Comparison of ENCODE assay signal across 9 cellular contexts in the genomic region with DNA sequence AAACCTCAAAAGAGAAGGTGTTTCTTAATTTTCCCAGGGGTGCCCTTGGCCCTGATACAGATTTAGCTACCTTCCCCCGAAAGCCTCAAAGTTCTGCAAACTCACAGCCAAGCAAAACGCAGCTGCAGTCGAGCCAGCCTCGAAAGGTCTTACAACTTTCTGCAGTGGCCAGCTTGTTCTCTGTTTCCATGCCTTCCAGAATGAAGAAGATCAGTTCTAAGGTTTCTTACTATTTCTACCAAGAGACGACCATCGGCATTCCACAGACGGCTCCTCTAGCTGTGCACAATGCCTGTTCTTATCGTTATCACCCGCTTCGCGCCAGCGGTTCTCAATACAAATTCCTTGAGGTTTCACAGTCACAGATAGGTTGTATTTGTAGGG. TPM values are rescaled to one million over a fixed set of nuclear protein-coding genes. Genes with fewer than 3 reads are reported as not detected.
DNase-seq lines count a peak whose midpoint lies in the region; ATAC-seq, FAIRE-seq and TF ChIP-seq lines count a peak whose summit lies in the region.
"Had no signal": no experiment of that assay in that cellular context is flagged by ENCODE, and none has a peak within 500 bp of the region (broad histone marks: within the 10 kb centered on the region; RNA-seq: fewer than 3 reads in every experiment).

No MANE protein-coding gene starts in this region.

- H3K36me3 Mint-ChIP-seq in activated naive CD8-positive, alpha-beta T cell, result no peaks in the 10 kb centered on the region

- no peaks in the 10 kb centered on the region for H3K9me3 Mint-ChIP-seq in activated naive CD8-positive, alpha-beta T cell (ENCODE audit: low read depth)

- H3K36me3 ChIP-seq in heart left ventricle (no peaks in the 10 kb centered on the region), subcutaneous abdominal adipose tissue (ENCODE audit: control insufficient read depth in 5 of 5, insufficient read depth in 5 of 5, low read length in 5 of 5) (no peaks in the 10 kb centered on the region), pancreas (no peaks in the 10 kb centered on the region)

- H3K27ac ChIP-seq in heart left ventricle, result no peak overlapping the region
- H3K27ac ChIP-seq in right cardiac atrium (ENCODE audit: low read length), result no peak overlapping the region
- H3K27ac ChIP-seq in subcutaneous abdominal adipose tissue (ENCODE audit: low read depth, low read length), result no peak overlapping the region
- no peak overlapping the region for H3K27ac ChIP-seq in pancreas

- H3K4me3 Mint-ChIP-seq in activated naive CD8-positive, alpha-beta T cell, result peak overlapping the region; percentile 78

- H3K27me3 ChIP-seq in heart left ventricle (peaks cover 0 to 4% (median 0%) of the 10 kb centered on the region in 9 donors), right cardiac atrium (ENCODE audit: control insufficient read depth, insufficient read depth) (no peaks in the 10 kb centered on the region), subcutaneous abdominal adipose tissue (ENCODE audit: control insufficient read depth in 5 of 5, insufficient read depth in 4 of 5, low read length in 5 of 5) (peaks cover 0 to 2% (median 0%) of the 10 kb centered on the region in 5 donors), pancreas (no peaks in the 10 kb centered on the region)

- no peak for TF ChIP-seq POLR2A in heart left ventricle (IDR thresholded peaks at IDR 0.05)

- peak overlapping the region in 1 of 5 donors; percentile 34 for H3K9ac ChIP-seq in subcutaneous abdominal adipose tissue (ENCODE audit: low read length in 5 of 5)

- no peak for DNase-seq in heart left ventricle
- DNase-seq in right cardiac atrium, result no peak
- DNase-seq in pancreas, result no peak
- DNase-seq in stimulated activated CD4-positive, alpha-beta T cell treated with anti-CD3 and anti-CD28 coated beads, Interleukin-2, amount 100 ng/mL, for 24 hours, result no peak
- DNase-seq in glomerular visceral epithelial cell (ENCODE audit: extremely low spot score), result no peak

- H3K9me3 ChIP-seq in heart left ventricle, result no peaks in the 10 kb centered on the region
- H3K9me3 ChIP-seq in right cardiac atrium (ENCODE audit: control insufficient read depth, low read length), result no peaks in the 10 kb centered on the region
- H3K9me3 ChIP-seq in subcutaneous abdominal adipose tissue (ENCODE audit: control insufficient read depth in 5 of 5, low read length in 5 of 5), result no peaks in the 10 kb centered on the region
- H3K9me3 ChIP-seq in pancreas, result no peaks in the 10 kb centered on the region

- H3K4me1 ChIP-seq in heart left ventricle, result peaks cover 0 to 62% (median 2%) of the 10 kb centered on the region in 12 donors
- H3K4me1 ChIP-seq in right cardiac atrium (ENCODE audit: control insufficient read depth, insufficient read depth, low read length), result no peaks in the 10 kb centered on the region
- peaks cover 2 to 34% (median 11%) of the 10 kb centered on the region in 5 donors for H3K4me1 ChIP-seq in subcutaneous abdominal adipose tissue (ENCODE audit: control insufficient read depth in 5 of 5, insufficient read depth in 5 of 5, low read length in 5 of 5)
- no peaks in the 10 kb centered on the region for H3K4me1 ChIP-seq in pancreas

- no peaks in the 10 kb centered on the region for H3K27me3 Mint-ChIP-seq in activated naive CD8-positive, alpha-beta T cell

- H3K4me1 Mint-ChIP-seq in activated naive CD8-positive, alpha-beta T cell (ENCODE audit: low read depth), result peaks cover 56% of the 10 kb centered on the region

- intact Hi-C loops in heart left ventricle (cut with DNase I), result no loop called here
- intact Hi-C loops in right cardiac atrium (cut with DNase I), result no loop called here
- intact Hi-C loops in pancreas (cut with DNase I), result no loop called here

- TF ChIP-seq CTCF in heart left ventricle (IDR thresholded peaks at IDR 0.05) (no peak), pancreas (IDR thresholded peaks at IDR 0.05) (no peak)

- no peak for FAIRE-seq in pancreas (lab: Jason Lieb, UNC)
- FAIRE-seq: G401.6 had no signal

- WGBS in heart left ventricle, 4 donors, result 33 to 49% (median 41%) methylated on average over 12 of the region's 12 CpGs
- 40% methylated on average over 12 of the region's 12 CpGs for WGBS in right cardiac atrium
- WGBS in pancreas, 2 donors, result 45 to 54% methylated on average over 12 of the region's 12 CpGs

- H3K27ac Mint-ChIP-seq in activated naive CD8-positive, alpha-beta T cell, result peak overlapping the region; percentile 62

- ATAC-seq in heart left ventricle (no peak), right cardiac atrium (no peak), HG03045 (IDR thresholded peaks at IDR 0.05; ENCODE audit: unreplicated experiment) (peak; percentile 20), pancreas (no peak)

- H3K4me3 ChIP-seq in heart left ventricle (peak overlapping the region in 10 of 12 donors; percentile 9 to 38 (median 26)), right cardiac atrium (ENCODE audit: low read length) (no peak overlapping the region), subcutaneous abdominal adipose tissue (ENCODE audit: low read depth in 1 of 5, low read length in 5 of 5) (peak overlapping the region in 3 of 5 donors; percentile 32 to 51 (median 49)), pancreas (no peak overlapping the region)

RNA-seq across cellular contexts. Expression of gene CCR6, which starts 28.5 kb away (rescaled TPM):
- under 1 TPM in 1 of 9 donors, not detected in 8; 0.23 TPM for total RNA-seq in heart left ventricle
- not detected for polyA plus RNA-seq in heart left ventricle
- total RNA-seq in right cardiac atrium, result not detected
- polyA plus RNA-seq in right cardiac atrium, result not detected
- total RNA-seq in pancreas, result under 1 TPM in 1 of 6 donors, not detected in 5; 0.31 TPM
- under 1 TPM; 0.08 to 0.21 TPM for polyA plus RNA-seq in pancreas

Comparison
In these comparisons a context has a peak if more than half of its experiments do, and no peak if none do; other contexts are left out.
1. H3K4me3 ChIP-seq: peak in heart left ventricle (10 of 12) and subcutaneous abdominal adipose tissue (3 of 5); none in right cardiac atrium (single experiment) and pancreas (0 of 4).